22 cellular contexts compared by ENCODE assay signal in the genomic region with DNA sequence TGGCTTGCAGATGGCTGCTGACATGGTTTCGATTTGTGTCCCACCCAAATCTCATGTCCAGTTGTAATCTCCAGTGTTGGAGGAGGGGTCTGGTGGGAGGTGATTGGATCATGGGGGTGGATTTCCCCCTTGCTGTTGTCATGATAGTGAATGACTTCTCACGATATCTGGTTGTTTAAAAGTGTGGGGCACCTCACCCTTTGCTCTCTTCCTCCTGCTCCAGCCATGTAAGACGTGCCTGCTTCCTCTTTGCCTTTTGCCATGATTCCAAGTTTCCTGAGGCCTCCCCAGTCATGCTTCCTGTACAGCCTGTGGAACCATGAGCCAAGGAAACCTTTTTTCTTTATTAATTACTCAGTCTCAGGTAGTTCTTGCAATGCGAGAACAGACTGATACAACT.
"Had no signal": no experiment of that assay in that cellular context is flagged by ENCODE, and none has a peak within 500 bp of the region (broad histone marks: within the 10 kb centered on the region; RNA-seq: fewer than 3 reads in every experiment).

No MANE protein-coding gene starts in this region.

- DNase-seq: IMR-90, Kasumi-1, MM.1S, NCI-H1092 treated with DMSO at 0.1 percent for 48 hours, NCI-H1417, NCI-H1436 treated with DMSO at 0.1 percent for 48 hours, NCI-H1694 treated with DMSO at 0.1 percent for 48 hours, NCI-H1930, NCI-H2081, NCI-H2107, NCI-H2227 treated with DMSO at 0.1 percent for 48 hours, NCI-H524, NCI-H69, NCI-H774, Right ventricle myocardium superior, RPMI8226, SIG-M5 had no signal

- FAIRE-seq: HepG2, RCC 7860 had no signal

- ATAC-seq: HepG2 had no signal

- H3K4me1 ChIP-seq: SJSA1 had no signal

- H3K36me3 ChIP-seq: SJSA1 had no signal

- H3K4me3 ChIP-seq: SJSA1, SK-N-MC had no signal

- H3K9me3 ChIP-seq: SJSA1 had no signal

- H3K27ac ChIP-seq: KMS-11, SJSA1, SK-N-MC had no signal

- H3K9ac ChIP-seq: KMS-11 had no signal
